In genomic region chr11:12144306-12145174, GRCh38 we compare ENCODE assay signal across 9 cellular contexts. TPM values are rescaled to one million over a fixed set of nuclear protein-coding genes. Genes with fewer than 3 reads are reported as not detected.
DNase-seq lines count a peak whose midpoint lies in the region; ATAC-seq and TF ChIP-seq lines count a peak whose summit lies in the region.
"Had no signal": no experiment of that assay in that cellular context is flagged by ENCODE, and none has a peak within 500 bp of the region (broad histone marks: within the 10 kb centered on the region; RNA-seq: fewer than 3 reads in every experiment).

No MANE protein-coding gene starts in this region.

- H3K4me3 Mint-ChIP-seq in HFFc6: no peak overlapping the region
- no peak overlapping the region for H3K4me3 Mint-ChIP-seq in activated CD4-positive, alpha-beta memory T cell treated with anti-CD3 and anti-CD28 coated beads, Interleukin-2, amount 10 ng/mL, durations not matched to agents 7 days and 5 days
- H3K4me3 Mint-ChIP-seq in stimulated activated naive CD8-positive, alpha-beta T cell treated with anti-CD3 and anti-CD28 coated beads, Interleukin-15, amount 100 ng/mL, for 72 hours: peak overlapping the region; percentile 5 to 69
- H3K4me3 Mint-ChIP-seq: natural killer cell treated with Interleukin-12 subunit alpha and Interleukin-12 subunit beta and Interleukin-15 and Interleukin-18, amount 100 ng/mL, for 72 hours had no signal

- 58% methylated on average over 11 of the region's 11 CpGs for WGBS in right cardiac atrium

- H3K36me3 ChIP-seq in PC-3 (ENCODE audit: low read depth, low read length): peaks cover 29% of the 10 kb centered on the region

- intact Hi-C loops in right cardiac atrium (cut with DNase I) (no loop called here), PC-3 (cut with micrococcal nuclease) (no loop called here)

- no peak for TF ChIP-seq CTCF in HFFc6 (IDR thresholded peaks at IDR 0.05)
- no peak for TF ChIP-seq CTCF in PC-3 (conservative IDR thresholded peaks at IDR 0.05; ENCODE audit: low read depth, low read length)

- BruUV-seq in PC-3 (replicated peaks; lab: Mats Ljungman, UMichigan): no TSS peak

- H3K9ac ChIP-seq in PC-3 (ENCODE audit: low read length): no peak overlapping the region

- H2AFZ ChIP-seq in PC-3 (ENCODE audit: low read length): no peak overlapping the region

- H3K4me3 ChIP-seq in right cardiac atrium (ENCODE audit: low read length) (no peak overlapping the region), PC-3 (ENCODE audit: low read length) (no peak overlapping the region)

- H3K9me3 ChIP-seq in right cardiac atrium (ENCODE audit: control insufficient read depth, low read length): no peaks in the 10 kb centered on the region
- no peaks in the 10 kb centered on the region for H3K9me3 ChIP-seq in PC-3 (ENCODE audit: low read length)

- no peaks in the 10 kb centered on the region for H3K9me3 Mint-ChIP-seq in HFFc6
- H3K9me3 Mint-ChIP-seq in activated CD4-positive, alpha-beta memory T cell treated with anti-CD3 and anti-CD28 coated beads, Interleukin-2, amount 10 ng/mL, durations not matched to agents 7 days and 5 days: peaks cover 2% of the 10 kb centered on the region
- no peaks in the 10 kb centered on the region for H3K9me3 Mint-ChIP-seq in stimulated activated naive CD8-positive, alpha-beta T cell treated with anti-CD3 and anti-CD28 coated beads, Interleukin-15, amount 100 ng/mL, for 72 hours
- H3K9me3 Mint-ChIP-seq: natural killer cell treated with Interleukin-12 subunit alpha and Interleukin-12 subunit beta and Interleukin-15 and Interleukin-18, amount 100 ng/mL, for 72 hours had no signal

- H3K27ac ChIP-seq in right cardiac atrium (ENCODE audit: low read length) (peak overlapping the region; percentile 25), PC-3 (ENCODE audit: low read length) (no peak overlapping the region)

- H3K27me3 ChIP-seq in right cardiac atrium (ENCODE audit: control insufficient read depth, insufficient read depth) (no peaks in the 10 kb centered on the region), PC-3 (ENCODE audit: low read length) (no peaks in the 10 kb centered on the region)

- no peak overlapping the region for H3K4me2 ChIP-seq in PC-3 (ENCODE audit: low read length)

- H3K36me3 Mint-ChIP-seq in HFFc6 (ENCODE audit: low read depth): peaks cover 75% of the 10 kb centered on the region
- peaks cover 62% of the 10 kb centered on the region for H3K36me3 Mint-ChIP-seq in activated CD4-positive, alpha-beta memory T cell treated with anti-CD3 and anti-CD28 coated beads, Interleukin-2, amount 10 ng/mL, durations not matched to agents 7 days and 5 days (ENCODE audit: low read depth)
- H3K36me3 Mint-ChIP-seq: natural killer cell treated with Interleukin-12 subunit alpha and Interleukin-12 subunit beta and Interleukin-15 and Interleukin-18, amount 100 ng/mL, for 72 hours had no signal

- CTCF ChIA-PET in activated CD4-positive, alpha-beta memory T cell treated with anti-CD3 and anti-CD28 coated beads, Interleukin-2, amount 10 ng/mL, durations not matched to agents 7 days and 5 days (lab: Charles Lee): no interaction called here
- CTCF ChIA-PET in PC-3 (lab: Charles Lee): no interaction called here

- H3K4me1 Mint-ChIP-seq in HFFc6 (ENCODE audit: low read depth): peaks cover 77% of the 10 kb centered on the region
- peaks cover 75% of the 10 kb centered on the region for H3K4me1 Mint-ChIP-seq in activated CD4-positive, alpha-beta memory T cell treated with anti-CD3 and anti-CD28 coated beads, Interleukin-2, amount 10 ng/mL, durations not matched to agents 7 days and 5 days
- peaks cover 75% of the 10 kb centered on the region for H3K4me1 Mint-ChIP-seq in stimulated activated naive CD8-positive, alpha-beta T cell treated with anti-CD3 and anti-CD28 coated beads, Interleukin-15, amount 100 ng/mL, for 72 hours

- POLR2A ChIA-PET in activated CD4-positive, alpha-beta memory T cell treated with anti-CD3 and anti-CD28 coated beads, Interleukin-2, amount 10 ng/mL, durations not matched to agents 7 days and 5 days (lab: Charles Lee): interaction anchor here (1.0 to 2.2 kb wide), 10 partner anchors 10 to 57 kb away, joined by 3 to 10 read pairs (median 4); partner anchors contain the start of gene MICAL2
- POLR2A ChIA-PET in PC-3 (lab: Charles Lee; ENCODE audit: unreplicated experiment): no interaction called here

- ATAC-seq in right cardiac atrium (peak; percentile 18 to 33), PC-3 (no peak)
- ATAC-seq in stimulated activated naive CD8-positive, alpha-beta T cell treated with anti-CD3 and anti-CD28 coated beads, Interleukin-15, amount 100 ng/mL, for 72 hours: peak; percentile 77
- ATAC-seq: natural killer cell treated with Interleukin-12 subunit alpha and Interleukin-12 subunit beta and Interleukin-15 and Interleukin-18, amount 100 ng/mL, for 72 hours had no signal

- H3F3A ChIP-seq in PC-3 (ENCODE audit: low read length, unreplicated experiment): no peaks in the 10 kb centered on the region

- peak overlapping the region; percentile 65 for H3K27ac Mint-ChIP-seq in HFFc6
- peak overlapping the region; percentile 70 for H3K27ac Mint-ChIP-seq in activated CD4-positive, alpha-beta memory T cell treated with anti-CD3 and anti-CD28 coated beads, Interleukin-2, amount 10 ng/mL, durations not matched to agents 7 days and 5 days
- peak overlapping the region; percentile 37 to 92 for H3K27ac Mint-ChIP-seq in stimulated activated naive CD8-positive, alpha-beta T cell treated with anti-CD3 and anti-CD28 coated beads, Interleukin-15, amount 100 ng/mL, for 72 hours
- H3K27ac Mint-ChIP-seq: natural killer cell treated with Interleukin-12 subunit alpha and Interleukin-12 subunit beta and Interleukin-15 and Interleukin-18, amount 100 ng/mL, for 72 hours had no signal

- peaks cover 3% of the 10 kb centered on the region for H3K27me3 Mint-ChIP-seq in HFFc6 (ENCODE audit: insufficient read depth)
- no peaks in the 10 kb centered on the region for H3K27me3 Mint-ChIP-seq in activated CD4-positive, alpha-beta memory T cell treated with anti-CD3 and anti-CD28 coated beads, Interleukin-2, amount 10 ng/mL, durations not matched to agents 7 days and 5 days
- no peaks in the 10 kb centered on the region for H3K27me3 Mint-ChIP-seq in stimulated activated naive CD8-positive, alpha-beta T cell treated with anti-CD3 and anti-CD28 coated beads, Interleukin-15, amount 100 ng/mL, for 72 hours

- H3K4me1 ChIP-seq in right cardiac atrium (ENCODE audit: control insufficient read depth, insufficient read depth, low read length) (peaks cover 29% of the 10 kb centered on the region), PC-3 (ENCODE audit: insufficient read depth, low read length) (peaks cover 9% of the 10 kb centered on the region)

- H4K20me1 ChIP-seq in PC-3 (ENCODE audit: low read length): no peaks in the 10 kb centered on the region

- peaks cover 43% of the 10 kb centered on the region for H3K79me2 ChIP-seq in PC-3 (ENCODE audit: low read length)

- DNase-seq in HFFc6 (no peak), right cardiac atrium (no peak), PC-3 (no peak), hippocampal formation (lab: John Stamatoyannopoulos, UW) (no peak), HPDE6-E6E7 (ENCODE audit: extremely low spot score) (no peak)
- no peak for DNase-seq in activated CD4-positive, alpha-beta memory T cell treated with anti-CD3 and anti-CD28 coated beads, Interleukin-2, amount 10 ng/mL, durations not matched to agents 7 days and 5 days
- DNase-seq in stimulated activated naive CD8-positive, alpha-beta T cell treated with anti-CD3 and anti-CD28 coated beads, Interleukin-15, amount 100 ng/mL, for 72 hours: no peak
- DNase-seq: hypothalamus had no signal

- H3K9me2 ChIP-seq in PC-3 (replicated peaks; ENCODE audit: low read length): no peaks in the 10 kb centered on the region

RNA-seq across cellular contexts. Expression of gene MICAL2, which starts 34.1 kb away (rescaled TPM):
- 100 to 1,000 TPM; 199 to 252 (median 233) TPM for total RNA-seq in HFFc6 (2021; fragmentation: NEBNext Ultra II Directional; extraction: Animal tissue kit (Norgen Biotek cat#: 25700))
- 100 to 1,000 TPM; 135 to 143 TPM for total RNA-seq in activated CD4-positive, alpha-beta memory T cell treated with anti-CD3 and anti-CD28 coated beads, Interleukin-2, amount 10 ng/mL, durations not matched to agents 7 days and 5 days
- total RNA-seq in right cardiac atrium (100 to 1,000 TPM in 1 of 4 donors, 10 to 100 TPM in 3; 92.1 to 115 (median 95.1) TPM), PC-3 (2014; rRNA removed) (50.1 and 62.9 TPM in 2 replicates)
- polyA plus RNA-seq in right cardiac atrium: 62.9 TPM

Comparison
In these comparisons a context has a peak if more than half of its experiments do, and no peak if none do; other contexts are left out.
1. H3K4me3 Mint-ChIP-seq: peak in stimulated activated naive CD8-positive, alpha-beta T cell treated with anti-CD3 and anti-CD28 coated beads, Interleukin-15, amount 100 ng/mL, for 72 hours (2 of 2); none in HFFc6 (single experiment) and activated CD4-positive, alpha-beta memory T cell treated with anti-CD3 and anti-CD28 coated beads, Interleukin-2, amount 10 ng/mL, durations not matched to agents 7 days and 5 days (single experiment).
2. Peak in every context shown above with its lines, with median percentiles within 50 percentile points of each other: H3K27ac Mint-ChIP-seq.